Comparison of ENCODE assay signal across 1 cellular context in the genomic region with DNA sequence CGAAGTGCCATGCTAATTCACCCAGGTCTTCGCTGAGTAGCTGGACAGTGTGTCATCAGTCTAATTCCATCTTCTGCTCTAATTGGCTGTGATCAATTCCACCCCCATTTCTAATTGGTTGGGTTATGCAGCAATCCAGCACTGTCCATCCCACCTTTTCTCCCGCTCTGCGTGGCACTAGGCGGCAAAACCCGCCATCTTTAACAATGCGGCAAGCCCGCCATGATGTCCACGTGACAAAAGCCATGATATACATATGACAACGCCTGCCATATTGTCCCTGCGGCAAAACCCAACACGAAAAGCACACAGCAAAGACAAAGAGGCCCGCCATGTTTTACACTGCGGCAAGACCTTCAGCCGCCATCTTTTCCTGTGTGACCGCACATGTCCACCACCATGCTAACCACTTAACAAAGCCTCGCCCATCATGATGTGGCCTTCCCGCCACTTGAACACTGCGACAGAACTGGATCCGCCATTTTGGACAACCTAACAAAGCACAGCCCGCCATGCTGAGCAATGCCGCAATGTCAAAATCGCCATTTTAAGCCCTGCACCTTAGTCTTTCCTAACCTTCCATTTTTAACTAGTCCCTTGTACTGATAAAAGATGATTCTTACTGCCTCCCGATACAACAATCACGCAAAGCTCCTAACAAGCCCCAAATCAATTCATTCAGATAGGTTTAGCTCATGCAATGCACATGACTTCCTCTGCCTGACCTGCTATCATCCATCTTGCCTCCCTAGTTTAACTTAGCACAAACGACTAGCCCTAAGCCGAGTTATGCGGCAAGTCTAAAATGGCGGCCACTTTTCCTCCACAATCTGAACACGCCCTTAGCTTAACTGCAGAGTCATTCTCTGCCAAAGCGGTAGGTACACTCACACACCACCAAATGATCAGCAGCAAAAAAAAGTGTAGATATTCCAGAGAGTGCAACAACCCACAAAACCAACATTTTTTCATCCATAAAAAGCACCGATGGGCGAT.
TF ChIP-seq lines count a peak whose summit lies in the region.

No MANE protein-coding gene starts in this region.

TF ChIP-seq in K562, 482 proteins besides CTCF, POLR2A, EP300 and RAD21 (continued from another document and continues in another):
- TF ChIP-seq, protein P1, sequence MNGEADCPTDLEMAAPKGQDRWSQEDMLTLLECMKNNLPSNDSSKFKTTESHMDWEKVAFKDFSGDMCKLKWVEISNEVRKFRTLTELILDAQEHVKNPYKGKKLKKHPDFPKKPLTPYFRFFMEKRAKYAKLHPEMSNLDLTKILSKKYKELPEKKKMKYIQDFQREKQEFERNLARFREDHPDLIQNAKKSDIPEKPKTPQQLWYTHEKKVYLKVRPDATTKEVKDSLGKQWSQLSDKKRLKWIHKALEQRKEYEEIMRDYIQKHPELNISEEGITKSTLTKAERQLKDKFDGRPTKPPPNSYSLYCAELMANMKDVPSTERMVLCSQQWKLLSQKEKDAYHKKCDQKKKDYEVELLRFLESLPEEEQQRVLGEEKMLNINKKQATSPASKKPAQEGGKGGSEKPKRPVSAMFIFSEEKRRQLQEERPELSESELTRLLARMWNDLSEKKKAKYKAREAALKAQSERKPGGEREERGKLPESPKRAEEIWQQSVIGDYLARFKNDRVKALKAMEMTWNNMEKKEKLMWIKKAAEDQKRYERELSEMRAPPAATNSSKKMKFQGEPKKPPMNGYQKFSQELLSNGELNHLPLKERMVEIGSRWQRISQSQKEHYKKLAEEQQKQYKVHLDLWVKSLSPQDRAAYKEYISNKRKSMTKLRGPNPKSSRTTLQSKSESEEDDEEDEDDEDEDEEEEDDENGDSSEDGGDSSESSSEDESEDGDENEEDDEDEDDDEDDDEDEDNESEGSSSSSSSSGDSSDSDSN (IDR thresholded peaks at IDR 0.05; ENCODE audit: borderline replicate concordance in 1 of 2, low read depth in 2 of 2, low read length in 2 of 2), result no peak
- TF ChIP-seq, protein P2, sequence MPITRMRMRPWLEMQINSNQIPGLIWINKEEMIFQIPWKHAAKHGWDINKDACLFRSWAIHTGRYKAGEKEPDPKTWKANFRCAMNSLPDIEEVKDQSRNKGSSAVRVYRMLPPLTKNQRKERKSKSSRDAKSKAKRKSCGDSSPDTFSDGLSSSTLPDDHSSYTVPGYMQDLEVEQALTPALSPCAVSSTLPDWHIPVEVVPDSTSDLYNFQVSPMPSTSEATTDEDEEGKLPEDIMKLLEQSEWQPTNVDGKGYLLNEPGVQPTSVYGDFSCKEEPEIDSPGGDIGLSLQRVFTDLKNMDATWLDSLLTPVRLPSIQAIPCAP (CRISPR knock-in tag; IDR thresholded peaks at IDR 0.05; ENCODE audit: borderline replicate concordance), result no peak
- TF ChIP-seq BCOR (IDR thresholded peaks at IDR 0.05), result no peak
- TF ChIP-seq GABPB2 (CRISPR knock-in tag; conservative IDR thresholded peaks at IDR 0.05), result no peak
- no peak for TF ChIP-seq ZNF830 (CRISPR knock-in tag; IDR thresholded peaks at IDR 0.05)
- no peak for TF ChIP-seq ZNF311 (CRISPR knock-in tag; IDR thresholded peaks at IDR 0.05)
- TF ChIP-seq, protein P3, sequence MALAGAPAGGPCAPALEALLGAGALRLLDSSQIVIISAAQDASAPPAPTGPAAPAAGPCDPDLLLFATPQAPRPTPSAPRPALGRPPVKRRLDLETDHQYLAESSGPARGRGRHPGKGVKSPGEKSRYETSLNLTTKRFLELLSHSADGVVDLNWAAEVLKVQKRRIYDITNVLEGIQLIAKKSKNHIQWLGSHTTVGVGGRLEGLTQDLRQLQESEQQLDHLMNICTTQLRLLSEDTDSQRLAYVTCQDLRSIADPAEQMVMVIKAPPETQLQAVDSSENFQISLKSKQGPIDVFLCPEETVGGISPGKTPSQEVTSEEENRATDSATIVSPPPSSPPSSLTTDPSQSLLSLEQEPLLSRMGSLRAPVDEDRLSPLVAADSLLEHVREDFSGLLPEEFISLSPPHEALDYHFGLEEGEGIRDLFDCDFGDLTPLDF (CRISPR knock-in tag; IDR thresholded peaks at IDR 0.05), result no peak
- TF ChIP-seq SP1 (CRISPR knock-in tag; IDR thresholded peaks at IDR 0.05), result peak; percentile 45; the same call in 1 of the 2 replicates
- TF ChIP-seq ZNF24 (IDR thresholded peaks at IDR 0.05), result no peak
- no peak for TF ChIP-seq RCOR1 (IDR thresholded peaks at IDR 0.05; ENCODE audit: borderline replicate concordance in 1 of 2, low read depth in 2 of 2, low read length in 2 of 2)
- TF ChIP-seq KLF10 (CRISPR knock-in tag; IDR thresholded peaks at IDR 0.05), result no peak
- TF ChIP-seq, protein P4, sequence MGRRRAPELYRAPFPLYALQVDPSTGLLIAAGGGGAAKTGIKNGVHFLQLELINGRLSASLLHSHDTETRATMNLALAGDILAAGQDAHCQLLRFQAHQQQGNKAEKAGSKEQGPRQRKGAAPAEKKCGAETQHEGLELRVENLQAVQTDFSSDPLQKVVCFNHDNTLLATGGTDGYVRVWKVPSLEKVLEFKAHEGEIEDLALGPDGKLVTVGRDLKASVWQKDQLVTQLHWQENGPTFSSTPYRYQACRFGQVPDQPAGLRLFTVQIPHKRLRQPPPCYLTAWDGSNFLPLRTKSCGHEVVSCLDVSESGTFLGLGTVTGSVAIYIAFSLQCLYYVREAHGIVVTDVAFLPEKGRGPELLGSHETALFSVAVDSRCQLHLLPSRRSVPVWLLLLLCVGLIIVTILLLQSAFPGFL (CRISPR knock-in tag; IDR thresholded peaks at IDR 0.05), result no peak
- no peak for TF ChIP-seq TGIF2 (CRISPR knock-in tag; IDR thresholded peaks at IDR 0.05)
- TF ChIP-seq DDX20 (tag; IDR thresholded peaks at IDR 0.05; ENCODE audit: low read depth), result 0 out of 2 replicates have a peak, but pooled peaks have one; percentile 35
- TF ChIP-seq U2AF2 (optimal IDR thresholded peaks at IDR 0.05; ENCODE audit: low read depth, low read length), result no peak
- TF ChIP-seq MYC (IDR thresholded peaks at IDR 0.05; ENCODE audit: low read depth, low read length), result peak; percentile 92
- TF ChIP-seq MYC (CRISPR knock-in tag; IDR thresholded peaks at IDR 0.05; ENCODE audit: borderline replicate concordance, low read depth), result peak; percentile 59; the same call in 1 of the 2 replicates
- TF ChIP-seq TRIM25 (IDR thresholded peaks at IDR 0.05; ENCODE audit: borderline replicate concordance), result no peak
- TF ChIP-seq, protein P5, sequence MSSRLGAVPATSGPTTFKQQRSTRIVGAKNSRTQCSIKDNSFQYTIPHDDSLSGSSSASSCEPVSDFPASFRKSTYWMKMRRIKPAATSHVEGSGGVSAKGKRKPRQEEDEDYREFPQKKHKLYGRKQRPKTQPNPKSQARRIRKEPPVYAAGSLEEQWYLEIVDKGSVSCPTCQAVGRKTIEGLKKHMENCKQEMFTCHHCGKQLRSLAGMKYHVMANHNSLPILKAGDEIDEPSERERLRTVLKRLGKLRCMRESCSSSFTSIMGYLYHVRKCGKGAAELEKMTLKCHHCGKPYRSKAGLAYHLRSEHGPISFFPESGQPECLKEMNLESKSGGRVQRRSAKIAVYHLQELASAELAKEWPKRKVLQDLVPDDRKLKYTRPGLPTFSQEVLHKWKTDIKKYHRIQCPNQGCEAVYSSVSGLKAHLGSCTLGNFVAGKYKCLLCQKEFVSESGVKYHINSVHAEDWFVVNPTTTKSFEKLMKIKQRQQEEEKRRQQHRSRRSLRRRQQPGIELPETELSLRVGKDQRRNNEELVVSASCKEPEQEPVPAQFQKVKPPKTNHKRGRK (tag; IDR thresholded peaks at IDR 0.05), result no peak
- TF ChIP-seq MECOM (CRISPR knock-in tag; IDR thresholded peaks at IDR 0.05), result no peak
- no peak for TF ChIP-seq NCOA6 (IDR thresholded peaks at IDR 0.05)
- no peak for TF ChIP-seq TSHZ1 (CRISPR knock-in tag; IDR thresholded peaks at IDR 0.05)
- TF ChIP-seq, protein P6, sequence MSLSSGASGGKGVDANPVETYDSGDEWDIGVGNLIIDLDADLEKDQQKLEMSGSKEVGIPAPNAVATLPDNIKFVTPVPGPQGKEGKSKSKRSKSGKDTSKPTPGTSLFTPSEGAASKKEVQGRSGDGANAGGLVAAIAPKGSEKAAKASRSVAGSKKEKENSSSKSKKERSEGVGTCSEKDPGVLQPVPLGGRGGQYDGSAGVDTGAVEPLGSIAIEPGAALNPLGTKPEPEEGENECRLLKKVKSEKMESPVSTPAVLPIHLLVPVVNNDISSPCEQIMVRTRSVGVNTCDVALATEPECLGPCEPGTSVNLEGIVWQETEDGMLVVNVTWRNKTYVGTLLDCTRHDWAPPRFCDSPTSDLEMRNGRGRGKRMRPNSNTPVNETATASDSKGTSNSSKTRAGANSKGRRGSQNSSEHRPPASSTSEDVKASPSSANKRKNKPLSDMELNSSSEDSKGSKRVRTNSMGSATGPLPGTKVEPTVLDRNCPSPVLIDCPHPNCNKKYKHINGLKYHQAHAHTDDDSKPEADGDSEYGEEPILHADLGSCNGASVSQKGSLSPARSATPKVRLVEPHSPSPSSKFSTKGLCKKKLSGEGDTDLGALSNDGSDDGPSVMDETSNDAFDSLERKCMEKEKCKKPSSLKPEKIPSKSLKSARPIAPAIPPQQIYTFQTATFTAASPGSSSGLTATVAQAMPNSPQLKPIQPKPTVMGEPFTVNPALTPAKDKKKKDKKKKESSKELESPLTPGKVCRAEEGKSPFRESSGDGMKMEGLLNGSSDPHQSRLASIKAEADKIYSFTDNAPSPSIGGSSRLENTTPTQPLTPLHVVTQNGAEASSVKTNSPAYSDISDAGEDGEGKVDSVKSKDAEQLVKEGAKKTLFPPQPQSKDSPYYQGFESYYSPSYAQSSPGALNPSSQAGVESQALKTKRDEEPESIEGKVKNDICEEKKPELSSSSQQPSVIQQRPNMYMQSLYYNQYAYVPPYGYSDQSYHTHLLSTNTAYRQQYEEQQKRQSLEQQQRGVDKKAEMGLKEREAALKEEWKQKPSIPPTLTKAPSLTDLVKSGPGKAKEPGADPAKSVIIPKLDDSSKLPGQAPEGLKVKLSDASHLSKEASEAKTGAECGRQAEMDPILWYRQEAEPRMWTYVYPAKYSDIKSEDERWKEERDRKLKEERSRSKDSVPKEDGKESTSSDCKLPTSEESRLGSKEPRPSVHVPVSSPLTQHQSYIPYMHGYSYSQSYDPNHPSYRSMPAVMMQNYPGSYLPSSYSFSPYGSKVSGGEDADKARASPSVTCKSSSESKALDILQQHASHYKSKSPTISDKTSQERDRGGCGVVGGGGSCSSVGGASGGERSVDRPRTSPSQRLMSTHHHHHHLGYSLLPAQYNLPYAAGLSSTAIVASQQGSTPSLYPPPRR (CRISPR knock-in tag; IDR thresholded peaks at IDR 0.05; ENCODE audit: borderline replicate concordance), result no peak
- no peak for TF ChIP-seq NFIX (CRISPR knock-in tag; IDR thresholded peaks at IDR 0.05; ENCODE audit: low read depth)
- 0 out of 2 replicates have a peak, but pooled peaks have one; percentile 48 for TF ChIP-seq MXI1 (IDR thresholded peaks at IDR 0.05; ENCODE audit: low read depth, low read length)
- TF ChIP-seq LARP7 (IDR thresholded peaks at IDR 0.05), result no peak
- TF ChIP-seq GTF3C2 (IDR thresholded peaks at IDR 0.05; ENCODE audit: borderline replicate concordance, extremely low read depth, insufficient read length), result no peak
- no peak for TF ChIP-seq CEBPG (CRISPR knock-in tag; IDR thresholded peaks at IDR 0.05)
- no peak for TF ChIP-seq CEBPG (tag; conservative IDR thresholded peaks at IDR 0.05 in 1 of 2, IDR thresholded peaks at IDR 0.05 in 1 of 2)
- TF ChIP-seq NELFE (IDR thresholded peaks at IDR 0.05; ENCODE audit: insufficient read depth, insufficient read length), result no peak
- no peak for TF ChIP-seq MTA3 (IDR thresholded peaks at IDR 0.05; ENCODE audit: borderline replicate concordance)
- TF ChIP-seq ZNF586 (CRISPR knock-in tag; conservative IDR thresholded peaks at IDR 0.05), result no peak
